ENCODE assay signal across 20 cellular contexts in genomic region chr2:10430886-10431622, GRCh38. TPM values are rescaled to one million over a fixed set of nuclear protein-coding genes. Genes with fewer than 3 reads are reported as not detected.
DNase-seq lines count a peak whose midpoint lies in the region; ATAC-seq, FAIRE-seq and TF ChIP-seq lines count a peak whose summit lies in the region.
"Had no signal": no experiment of that assay in that cellular context is flagged by ENCODE, and none has a peak within 500 bp of the region (broad histone marks: within the 10 kb centered on the region; RNA-seq: fewer than 3 reads in every experiment).

No MANE protein-coding gene starts in this region.

- no peaks in the 10 kb centered on the region for H3K9me1 ChIP-seq in keratinocyte (ENCODE audit: control insufficient read depth, extremely low read depth, insufficient read depth, low read length)

- intact Hi-C loops in activated T-helper 1 cell treated with anti-CD3 and anti-CD28 coated beads, Interleukin-12 subunit alpha, Interleukin-12 subunit beta, Interleukin-2, Interleukin-4 antibody, amounts not matched to agents 30 ng/mL and 10 ng/mL and 1 ng/mL, durations not matched to agents 14 hours and 24 hours and 36 hours (cut with micrococcal nuclease), result loop anchor here (5.0 kb wide), 1 partner anchor 289 kb away; no protein-coding TSS in a partner anchor
- intact Hi-C loops in activated naive CD4-positive, alpha-beta T cell treated with anti-CD3 and anti-CD28 coated beads for 36 hours (cut with micrococcal nuclease), result no loop called here

- FAIRE-seq in keratinocyte (lab: Jason Lieb, UNC), result no peak
- FAIRE-seq: A204.1, G401.6, GM12891 had no signal

- no peaks in the 10 kb centered on the region for H3K9me3 ChIP-seq in keratinocyte (ENCODE audit: control insufficient read depth, low read depth, low read length)

- no peaks in the 10 kb centered on the region for H3K79me2 ChIP-seq in keratinocyte (ENCODE audit: control insufficient read depth, insufficient read depth, low read length)

- peaks cover 2% of the 10 kb centered on the region for H3K36me3 Mint-ChIP-seq in activated naive CD8-positive, alpha-beta T cell
- H3K36me3 Mint-ChIP-seq in activated naive CD8-positive, alpha-beta T cell treated with anti-CD3 and anti-CD28 coated beads, Interleukin-2, amount 50 U/mL, for 24 hours (ENCODE audit: low read depth), result peaks cover 3% of the 10 kb centered on the region
- H3K36me3 Mint-ChIP-seq in activated T-helper 1 cell treated with anti-CD3 and anti-CD28 coated beads, Interleukin-12 subunit alpha, Interleukin-12 subunit beta, Interleukin-2, Interleukin-4 antibody, amounts not matched to agents 30 ng/mL and 10 ng/mL and 1 ng/mL, durations not matched to agents 14 hours and 24 hours and 36 hours (ENCODE audit: low read depth), result peaks cover 6% of the 10 kb centered on the region
- peaks cover 48% of the 10 kb centered on the region for H3K36me3 Mint-ChIP-seq in stimulated activated effector memory CD8-positive, alpha-beta T cell treated with anti-CD3 and anti-CD28 coated beads, Interleukin-12 subunit alpha, Interleukin-12 subunit beta, amount 100 ng/mL, for 72 hours
- peaks cover 9% of the 10 kb centered on the region for H3K36me3 Mint-ChIP-seq in activated naive CD4-positive, alpha-beta T cell treated with anti-CD3 and anti-CD28 coated beads for 36 hours (ENCODE audit: low read depth)

- H3K27ac ChIP-seq in keratinocyte (ENCODE audit: control insufficient read depth, insufficient read depth, low read length), result no peak overlapping the region
- H3K27ac ChIP-seq: C4-2B had no signal

- H3K9me3 Mint-ChIP-seq in activated naive CD8-positive, alpha-beta T cell (ENCODE audit: low read depth), result no peaks in the 10 kb centered on the region
- H3K9me3 Mint-ChIP-seq in activated naive CD8-positive, alpha-beta T cell treated with anti-CD3 and anti-CD28 coated beads, Interleukin-2, amount 50 U/mL, for 24 hours, result no peaks in the 10 kb centered on the region
- no peaks in the 10 kb centered on the region for H3K9me3 Mint-ChIP-seq in activated T-helper 1 cell treated with anti-CD3 and anti-CD28 coated beads, Interleukin-12 subunit alpha, Interleukin-12 subunit beta, Interleukin-2, Interleukin-4 antibody, amounts not matched to agents 30 ng/mL and 10 ng/mL and 1 ng/mL, durations not matched to agents 14 hours and 24 hours and 36 hours
- H3K9me3 Mint-ChIP-seq in stimulated activated effector memory CD8-positive, alpha-beta T cell treated with anti-CD3 and anti-CD28 coated beads, Interleukin-12 subunit alpha, Interleukin-12 subunit beta, amount 100 ng/mL, for 72 hours, result no peaks in the 10 kb centered on the region
- H3K9me3 Mint-ChIP-seq in activated naive CD4-positive, alpha-beta T cell treated with anti-CD3 and anti-CD28 coated beads for 36 hours, result no peaks in the 10 kb centered on the region

- no peak overlapping the region for H3K9ac ChIP-seq in keratinocyte (ENCODE audit: control insufficient read depth, extremely low read depth, insufficient read depth, low read length)

- no peak overlapping the region for H2AFZ ChIP-seq in keratinocyte (ENCODE audit: control insufficient read depth, low read length)

- no peaks in the 10 kb centered on the region for H4K20me1 ChIP-seq in keratinocyte (ENCODE audit: control insufficient read depth, extremely low read depth, insufficient read depth, low read length)

- TF ChIP-seq CTCF in keratinocyte (optimal IDR thresholded peaks at IDR 0.05 in 1 of 3, IDR thresholded peaks at IDR 0.05 in 1 of 3, conservative IDR thresholded peaks at IDR 0.05 in 1 of 3; ENCODE audit: extremely low read depth in 1 of 3, insufficient read depth in 2 of 3, low read length in 3 of 3), result no peak

- no peak for DNase-seq in activated naive CD8-positive, alpha-beta T cell treated with anti-CD3 and anti-CD28 coated beads, Interleukin-2, amount 50 U/mL, for 24 hours
- DNase-seq in activated T-helper 1 cell treated with anti-CD3 and anti-CD28 coated beads, Interleukin-12 subunit alpha, Interleukin-12 subunit beta, Interleukin-2, Interleukin-4 antibody, amounts not matched to agents 30 ng/mL and 10 ng/mL and 1 ng/mL, durations not matched to agents 14 hours and 24 hours and 36 hours (ENCODE audit: low spot score), result no peak
- no peak for DNase-seq in keratinocyte (ENCODE audit: low read depth, low spot score)
- no peak for DNase-seq in stimulated activated effector memory CD8-positive, alpha-beta T cell treated with anti-CD3 and anti-CD28 coated beads, Interleukin-12 subunit alpha, Interleukin-12 subunit beta, amount 100 ng/mL, for 72 hours (ENCODE audit: low spot score in 2 of 2)
- no peak for DNase-seq in activated naive CD4-positive, alpha-beta T cell treated with anti-CD3 and anti-CD28 coated beads for 36 hours
- DNase-seq: Calu3, DMS79, KBM-7, NCI-H1092, NCI-H1694, NCI-H2107, NCI-H345, NCI-H69 had no signal

- H3K4me1 Mint-ChIP-seq in activated naive CD8-positive, alpha-beta T cell (ENCODE audit: low read depth), result peaks cover 10% of the 10 kb centered on the region
- peaks cover 13% of the 10 kb centered on the region for H3K4me1 Mint-ChIP-seq in activated naive CD8-positive, alpha-beta T cell treated with anti-CD3 and anti-CD28 coated beads, Interleukin-2, amount 50 U/mL, for 24 hours
- H3K4me1 Mint-ChIP-seq in activated T-helper 1 cell treated with anti-CD3 and anti-CD28 coated beads, Interleukin-12 subunit alpha, Interleukin-12 subunit beta, Interleukin-2, Interleukin-4 antibody, amounts not matched to agents 30 ng/mL and 10 ng/mL and 1 ng/mL, durations not matched to agents 14 hours and 24 hours and 36 hours (ENCODE audit: low read depth), result peaks cover 6% of the 10 kb centered on the region
- H3K4me1 Mint-ChIP-seq in stimulated activated effector memory CD8-positive, alpha-beta T cell treated with anti-CD3 and anti-CD28 coated beads, Interleukin-12 subunit alpha, Interleukin-12 subunit beta, amount 100 ng/mL, for 72 hours, result peaks cover 26% of the 10 kb centered on the region
- peaks cover 7% of the 10 kb centered on the region for H3K4me1 Mint-ChIP-seq in activated naive CD4-positive, alpha-beta T cell treated with anti-CD3 and anti-CD28 coated beads for 36 hours (ENCODE audit: low read depth)

- peak overlapping the region; percentile 46 for H3K4me2 ChIP-seq in keratinocyte (ENCODE audit: control insufficient read depth, extremely low read depth, insufficient read depth, low read depth, low read length)

- H3K4me3 Mint-ChIP-seq in activated naive CD8-positive, alpha-beta T cell, result peak overlapping the region; percentile 35
- H3K4me3 Mint-ChIP-seq in activated naive CD8-positive, alpha-beta T cell treated with anti-CD3 and anti-CD28 coated beads, Interleukin-2, amount 50 U/mL, for 24 hours, result no peak overlapping the region
- H3K4me3 Mint-ChIP-seq in activated T-helper 1 cell treated with anti-CD3 and anti-CD28 coated beads, Interleukin-12 subunit alpha, Interleukin-12 subunit beta, Interleukin-2, Interleukin-4 antibody, amounts not matched to agents 30 ng/mL and 10 ng/mL and 1 ng/mL, durations not matched to agents 14 hours and 24 hours and 36 hours, result peak overlapping the region; percentile 39
- no peak overlapping the region for H3K4me3 Mint-ChIP-seq in stimulated activated effector memory CD8-positive, alpha-beta T cell treated with anti-CD3 and anti-CD28 coated beads, Interleukin-12 subunit alpha, Interleukin-12 subunit beta, amount 100 ng/mL, for 72 hours
- no peak overlapping the region for H3K4me3 Mint-ChIP-seq in activated naive CD4-positive, alpha-beta T cell treated with anti-CD3 and anti-CD28 coated beads for 36 hours

- no peaks in the 10 kb centered on the region for H3K27me3 Mint-ChIP-seq in activated naive CD8-positive, alpha-beta T cell
- peaks cover 19% of the 10 kb centered on the region for H3K27me3 Mint-ChIP-seq in activated naive CD8-positive, alpha-beta T cell treated with anti-CD3 and anti-CD28 coated beads, Interleukin-2, amount 50 U/mL, for 24 hours
- peaks cover 2% of the 10 kb centered on the region for H3K27me3 Mint-ChIP-seq in activated T-helper 1 cell treated with anti-CD3 and anti-CD28 coated beads, Interleukin-12 subunit alpha, Interleukin-12 subunit beta, Interleukin-2, Interleukin-4 antibody, amounts not matched to agents 30 ng/mL and 10 ng/mL and 1 ng/mL, durations not matched to agents 14 hours and 24 hours and 36 hours (ENCODE audit: insufficient read depth)
- peaks cover 9% of the 10 kb centered on the region for H3K27me3 Mint-ChIP-seq in activated naive CD4-positive, alpha-beta T cell treated with anti-CD3 and anti-CD28 coated beads for 36 hours (ENCODE audit: low read depth)

- no peak for ATAC-seq in activated naive CD8-positive, alpha-beta T cell treated with anti-CD3 and anti-CD28 coated beads, Interleukin-2, amount 50 U/mL, for 24 hours
- ATAC-seq in stimulated activated effector memory CD8-positive, alpha-beta T cell treated with anti-CD3 and anti-CD28 coated beads, Interleukin-12 subunit alpha, Interleukin-12 subunit beta, amount 100 ng/mL, for 72 hours, result no peak
- ATAC-seq in GM19023 (IDR thresholded peaks at IDR 0.05; ENCODE audit: unreplicated experiment), result no peak
- ATAC-seq in HG02798 (IDR thresholded peaks at IDR 0.05; ENCODE audit: poor library complexity, unreplicated experiment), result no peak

- CTCF ChIA-PET in activated naive CD4-positive, alpha-beta T cell treated with anti-CD3 and anti-CD28 coated beads for 36 hours (lab: Charles Lee), result interaction anchor here (3.3 to 6.6 kb wide), 2 partner anchors 22 to 359 kb away, joined by 26 to 124 read pairs; no protein-coding TSS in a partner anchor

- H3K4me1 ChIP-seq in keratinocyte (ENCODE audit: control insufficient read depth, extremely low read depth, insufficient read depth, low read length), result no peaks in the 10 kb centered on the region

- H3K4me3 ChIP-seq in keratinocyte (ENCODE audit: control insufficient read depth in 2 of 3, extremely low read depth in 1 of 3, insufficient read depth in 2 of 3, low read depth in 1 of 3, low read length in 3 of 3), result no peak overlapping the region

- dilution Hi-C loops in keratinocyte (cut with MboI; ENCODE audit: extremely low pct_ligation_motif_present, low sequenced_read_pairs), result no loop called here

- no peaks in the 10 kb centered on the region for H3K27me3 ChIP-seq in keratinocyte (ENCODE audit: control insufficient read depth, extremely low read depth, insufficient read depth, low read length)

- peaks cover 0 to 4% of the 10 kb centered on the region in 2 experiments for H3K36me3 ChIP-seq in keratinocyte (ENCODE audit: control insufficient read depth in 2 of 2, extremely low read depth in 1 of 2, insufficient read depth in 2 of 2, low read length in 2 of 2)

- H3K27ac Mint-ChIP-seq in activated naive CD8-positive, alpha-beta T cell, result no peak overlapping the region
- no peak overlapping the region for H3K27ac Mint-ChIP-seq in activated naive CD8-positive, alpha-beta T cell treated with anti-CD3 and anti-CD28 coated beads, Interleukin-2, amount 50 U/mL, for 24 hours
- no peak overlapping the region for H3K27ac Mint-ChIP-seq in activated T-helper 1 cell treated with anti-CD3 and anti-CD28 coated beads, Interleukin-12 subunit alpha, Interleukin-12 subunit beta, Interleukin-2, Interleukin-4 antibody, amounts not matched to agents 30 ng/mL and 10 ng/mL and 1 ng/mL, durations not matched to agents 14 hours and 24 hours and 36 hours
- H3K27ac Mint-ChIP-seq in stimulated activated effector memory CD8-positive, alpha-beta T cell treated with anti-CD3 and anti-CD28 coated beads, Interleukin-12 subunit alpha, Interleukin-12 subunit beta, amount 100 ng/mL, for 72 hours, result peak overlapping the region; percentile 14
- H3K27ac Mint-ChIP-seq in activated naive CD4-positive, alpha-beta T cell treated with anti-CD3 and anti-CD28 coated beads for 36 hours, result no peak overlapping the region

RNA-seq across cellular contexts. Expression of gene ODC1, which starts 17.1 kb away (rescaled TPM):
- total RNA-seq in activated T-helper 1 cell treated with anti-CD3 and anti-CD28 coated beads, Interleukin-12 subunit alpha, Interleukin-12 subunit beta, Interleukin-2, Interleukin-4 antibody, amounts not matched to agents 30 ng/mL and 10 ng/mL and 1 ng/mL, durations not matched to agents 14 hours and 24 hours and 36 hours, result 235 and 247 TPM in 2 replicates
- polyA plus RNA-seq in keratinocyte, result 501 to 637 TPM (median 613 TPM) in 3 replicates
- 17.0 TPM for polyA plus RNA-seq in keratinocyte (2011; ENCODE audit: low read depth)
- polyA plus RNA-seq in keratinocyte (2011; cell fraction: cytosol; rRNA removed), result 683 and 864 TPM in 2 replicates
- 272 and 323 TPM in 2 replicates for polyA plus RNA-seq in keratinocyte (2011; cell fraction: nucleus; rRNA removed)
- 36.4 and 382 TPM in 2 replicates for polyA plus RNA-seq in keratinocyte (2012; ENCODE audit: low replicate concordance)
- 222 to 540 TPM (median 484 TPM) in 3 replicates for polyA minus RNA-seq in keratinocyte
- 366 TPM for polyA minus RNA-seq in keratinocyte (2011; cell fraction: cytosol; rRNA and poly(A)+ RNA removed)
- polyA minus RNA-seq in keratinocyte (2011; cell fraction: nucleus; rRNA and poly(A)+ RNA removed), result 86.1 and 158 TPM in 2 replicates
- 100 to 1,000 TPM; 174 to 177 TPM for total RNA-seq in activated naive CD4-positive, alpha-beta T cell treated with anti-CD3 and anti-CD28 coated beads for 36 hours

Comparison
In these comparisons a context has a peak if more than half of its experiments do, and no peak if none do; other contexts are left out.
1. H3K4me3 Mint-ChIP-seq: peak in activated naive CD8-positive, alpha-beta T cell (single experiment) and activated T-helper 1 cell treated with anti-CD3 and anti-CD28 coated beads, Interleukin-12 subunit alpha, Interleukin-12 subunit beta, Interleukin-2, Interleukin-4 antibody, amounts not matched to agents 30 ng/mL and 10 ng/mL and 1 ng/mL, durations not matched to agents 14 hours and 24 hours and 36 hours (single experiment); none in activated naive CD8-positive, alpha-beta T cell treated with anti-CD3 and anti-CD28 coated beads, Interleukin-2, amount 50 U/mL, for 24 hours (single experiment), stimulated activated effector memory CD8-positive, alpha-beta T cell treated with anti-CD3 and anti-CD28 coated beads, Interleukin-12 subunit alpha, Interleukin-12 subunit beta, amount 100 ng/mL, for 72 hours (single experiment) and activated naive CD4-positive, alpha-beta T cell treated with anti-CD3 and anti-CD28 coated beads for 36 hours (single experiment).